24 cellular contexts compared by ENCODE assay signal in genomic region chr1:147463022-147463421, GRCh38.
A peak's percentile ranks its signal among the peaks of the same experiment; 100 is the strongest.
DNase-seq lines count a peak whose midpoint lies in the region; ATAC-seq and TF ChIP-seq lines count a peak whose summit lies in the region.
"Had no signal": no experiment of that assay in that cellular context is flagged by ENCODE, and none has a peak within 500 bp of the region (broad histone marks: within the 10 kb centered on the region; RNA-seq: fewer than 3 reads in every experiment).

No MANE protein-coding gene starts in this region.

- H2AFZ ChIP-seq in PC-3 (ENCODE audit: low read length), result no peak overlapping the region

- H3K4me2 ChIP-seq in PC-3 (ENCODE audit: low read length), result peak overlapping the region; percentile 24
- H3K4me2 ChIP-seq: BLaER1 had no signal

- no peaks in the 10 kb centered on the region for H3K4me1 ChIP-seq in HEK293 (ENCODE audit: control insufficient read depth, insufficient read depth, low read length)
- H3K4me1 ChIP-seq in PC-3 (ENCODE audit: insufficient read depth, low read length), result peaks cover 8% of the 10 kb centered on the region; the same call in 1 of the 2 replicates
- H3K4me1 ChIP-seq: BE2C, BLaER1 had no signal

- DNase-seq in HT1080 (ENCODE audit: low read depth) (peak; percentile 9), PC-3 (peak; percentile 72), epithelial cell of esophagus (ENCODE audit: low read depth) (peak; percentile 37)
- DNase-seq: 8988T; ACHN; BE2C; C1 segment of cervical spinal cord; CD4-positive, alpha-beta memory T cell; CD4-positive, CD25-positive, alpha-beta regulatory T cell; CD8-positive, alpha-beta memory T cell; COR-L47; DMS 273 treated with DMSO at 0.1 percent for 48 hours; DMS153; DMS53; DMS79; DND-41; EL; GDM1 had no signal

- CTCF ChIA-PET in HEK293 (lab: Yijun Ruan, JAX), result interaction anchor here (0.7 kb wide), 1 partner anchor 158 kb away, joined by 3 read pairs; no protein-coding TSS in a partner anchor
- CTCF ChIA-PET in PC-3 (lab: Charles Lee), result no interaction called here

- H3K27me3 ChIP-seq in PC-3 (ENCODE audit: low read length), result no peaks in the 10 kb centered on the region
- H3K27me3 ChIP-seq: BE2C, BLaER1 had no signal

- TF ChIP-seq CTCF in HEK293 (tag by site-specific recombination; IDR thresholded peaks at IDR 0.05) (no peak), PC-3 (conservative IDR thresholded peaks at IDR 0.05; ENCODE audit: low read depth, low read length) (no peak), epithelial cell of esophagus (IDR thresholded peaks at IDR 0.05; ENCODE audit: insufficient read depth, low read depth, low read length, missing control alignments) (no peak)

- H3K36me3 ChIP-seq in HEK293 (ENCODE audit: control insufficient read depth in 2 of 2, insufficient read depth in 1 of 2, low read length in 2 of 2), result no peaks in the 10 kb centered on the region
- no peaks in the 10 kb centered on the region for H3K36me3 ChIP-seq in PC-3 (ENCODE audit: low read depth, low read length)
- H3K36me3 ChIP-seq: BE2C, BLaER1 had no signal

- no TSS peak for BruUV-seq in PC-3 (replicated peaks; lab: Mats Ljungman, UMichigan)

- H3K27ac ChIP-seq in HEK293 (ENCODE audit: extremely low read depth, low read depth, low read length), result no peak overlapping the region
- peak overlapping the region; percentile 68 for H3K27ac ChIP-seq in PC-3 (ENCODE audit: low read length)
- H3K27ac ChIP-seq: BLaER1 had no signal

- ATAC-seq in PC-3 (peak; percentile 99), HG03025 (IDR thresholded peaks at IDR 0.05; ENCODE audit: low FRiP score, unreplicated experiment) (no peak), HG02840 (IDR thresholded peaks at IDR 0.05; ENCODE audit: low FRiP score, unreplicated experiment) (no peak), HG03175 (IDR thresholded peaks at IDR 0.05; ENCODE audit: unreplicated experiment) (no peak)
- ATAC-seq: GM12878 had no signal

- no peaks in the 10 kb centered on the region for H4K20me1 ChIP-seq in PC-3 (ENCODE audit: low read length)
- H4K20me1 ChIP-seq: BLaER1 had no signal

- no peaks in the 10 kb centered on the region for H3K9me2 ChIP-seq in PC-3 (replicated peaks; ENCODE audit: low read length)

- H3K4me3 ChIP-seq in HEK293 (ENCODE audit: low read depth, low read length) (no peak overlapping the region), PC-3 (ENCODE audit: low read length) (no peak overlapping the region), epithelial cell of esophagus (ENCODE audit: low read length) (no peak overlapping the region)
- H3K4me3 ChIP-seq: BLaER1, GM12878 had no signal

- POLR2A ChIA-PET in HEK293 (lab: Yijun Ruan, JAX), result no interaction called here
- POLR2A ChIA-PET in PC-3 (lab: Charles Lee; ENCODE audit: unreplicated experiment), result no interaction called here

- intact Hi-C loops in PC-3 (cut with micrococcal nuclease), result no loop called here

- no peaks in the 10 kb centered on the region for H3K79me2 ChIP-seq in PC-3 (ENCODE audit: low read length)

- H3K9ac ChIP-seq in PC-3 (ENCODE audit: low read length), result no peak overlapping the region
- H3K9ac ChIP-seq: BLaER1 had no signal

- H3F3A ChIP-seq in PC-3 (ENCODE audit: low read length, unreplicated experiment), result no peaks in the 10 kb centered on the region

- H3K9me3 ChIP-seq in HEK293 (ENCODE audit: control insufficient read depth, insufficient read depth, low read depth, low read length) (no peaks in the 10 kb centered on the region), PC-3 (ENCODE audit: low read length) (peaks cover 21% of the 10 kb centered on the region)

TF ChIP-seq in HEK293, 187 proteins besides CTCF, POLR2A, EP300 and RAD21:
- no peak for TF ChIP-seq ZNF549 (tag by site-specific recombination; IDR thresholded peaks at IDR 0.05)
- TF ChIP-seq ZNF184 (tag by site-specific recombination; IDR thresholded peaks at IDR 0.05), result 0 out of 2 replicates have a peak, but pooled peaks have one; percentile 48

Comparison
In these comparisons a context has a peak if more than half of its experiments do, and no peak if none do; other contexts are left out.
1. DNase-seq: peak in every context shown above with its lines; median percentile 72 in PC-3; 37 in epithelial cell of esophagus; 9 in HT1080.